8 cellular contexts compared by ENCODE assay signal in genomic region chr1:46442317-46443161, GRCh38. TPM values are rescaled to one million over a fixed set of nuclear protein-coding genes. Genes with fewer than 3 reads are reported as not detected.
DNase-seq lines count a peak whose midpoint lies in the region; ATAC-seq and TF ChIP-seq lines count a peak whose summit lies in the region.

No MANE protein-coding gene starts in this region.

- no peak overlapping the region; the same call in 1 of the 2 replicates for H3K23ac ChIP-seq in IMR-90 (ENCODE audit: low read depth, low read length)

- H3K56ac ChIP-seq in IMR-90 (ENCODE audit: extremely low read depth, insufficient read depth, low read length) = no peak overlapping the region

- H3K9me1 ChIP-seq in IMR-90 (ENCODE audit: insufficient read depth, low read length) = peaks cover 2% of the 10 kb centered on the region; the same call in 1 of the 2 replicates

- H2BK15ac ChIP-seq in IMR-90 (ENCODE audit: low read depth, low read length) = no peak overlapping the region

- in situ Hi-C loops in IMR-90 (cut with MboI; ENCODE audit: low sequenced_read_pairs) = no loop called here

- peaks cover 42% of the 10 kb centered on the region for H3K27me3 ChIP-seq in IMR-90 (ENCODE audit: control insufficient read depth, insufficient read depth, low read length)
- peaks cover 6% of the 10 kb centered on the region for H3K27me3 ChIP-seq in RWPE2 (ENCODE audit: insufficient read depth, poor library complexity, severe bottlenecking)
- H3K27me3 ChIP-seq in thymus (ENCODE audit: control insufficient read depth, insufficient read depth) = peaks cover 11% of the 10 kb centered on the region

- peak overlapping the region; percentile 90 for H2AFZ ChIP-seq in IMR-90 (replicated peaks; ENCODE audit: low read length, poor library complexity)

- H3K4me1 Mint-ChIP-seq in osteocyte (ENCODE audit: unreplicated experiment) = peaks cover 6% of the 10 kb centered on the region

- TF ChIP-seq CTCF in IMR-90 (conservative IDR thresholded peaks at IDR 0.05; ENCODE audit: low read depth, low read length) (peak; percentile 73), RWPE2 (IDR thresholded peaks at IDR 0.05; ENCODE audit: poor library complexity, severe bottlenecking) (peak; percentile 80), osteocyte (IDR thresholded peaks at IDR 0.05) (peak; percentile 88)

- peak overlapping the region in 1 of 2 experiments; percentile 39; a peak in 1 of 4 replicates for H4K8ac ChIP-seq in IMR-90 (ENCODE audit: low read depth in 2 of 2, low read length in 2 of 2)

- no peak overlapping the region for H3K18ac ChIP-seq in IMR-90 (ENCODE audit: low read depth, low read length)

- no peaks in the 10 kb centered on the region for H3K36me3 Mint-ChIP-seq in osteocyte (ENCODE audit: unreplicated experiment)

- H3K9me3 ChIP-seq in IMR-90 (ENCODE audit: control insufficient read depth, insufficient read depth, low read length) (no peaks in the 10 kb centered on the region), RWPE2 (ENCODE audit: severe bottlenecking) (no peaks in the 10 kb centered on the region), thymus (ENCODE audit: control insufficient read depth) (no peaks in the 10 kb centered on the region)

- no TSS peak for BruUV-seq in IMR-90 (replicated peaks; lab: Mats Ljungman, UMichigan)

- H2BK120ac ChIP-seq in IMR-90 (ENCODE audit: low read depth, low read length) = no peak overlapping the region

- TF ChIP-seq RAD21 in IMR-90 (IDR thresholded peaks at IDR 0.05; ENCODE audit: low read length) = peak; percentile 30

- peaks cover 54% of the 10 kb centered on the region for H3K27me3 Mint-ChIP-seq in osteocyte (ENCODE audit: unreplicated experiment)

- CTCF ChIA-PET in IMR-90 (lab: Yijun Ruan, JAX) = interaction anchor here (0.6 to 1.4 kb wide), 3 partner anchors 9 to 86 kb away, joined by 3 to 4 read pairs (median 3); no protein-coding TSS in a partner anchor

- peak overlapping the region; percentile 20; the same call in 1 of the 2 replicates for H3K4me3 ChIP-seq in IMR-90 (ENCODE audit: insufficient read depth, low read depth, low read length)
- H3K4me3 ChIP-seq in RWPE2 (ENCODE audit: severe bottlenecking) = no peak overlapping the region
- H3K4me3 ChIP-seq in thymus (ENCODE audit: low read length) = peak overlapping the region; percentile 37

- no peak overlapping the region for H2AK5ac ChIP-seq in IMR-90 (ENCODE audit: low read depth, low read length)

- intact Hi-C loops in IMR-90 (cut with micrococcal nuclease) = loop anchor here (1.0 kb wide), 1 partner anchor 86 kb away; no protein-coding TSS in a partner anchor

- H3K14ac ChIP-seq in IMR-90 (replicated peaks; ENCODE audit: low read depth, low read length) = no peak overlapping the region

- no peak overlapping the region for H3K9ac ChIP-seq in IMR-90 (ENCODE audit: low read depth, low read length)

- WGBS in IMR-90 (ENCODE audit: extremely low coverage in 2 of 2, insufficient read length in 1 of 2), 2 experiments = 9% methylated on average over 5 of the region's 25 CpGs; no CpG with 5 or more reads in 1 of the 2 experiments
- WGBS in thymus = 10% methylated on average over 25 of the region's 25 CpGs

- peak; percentile 58 for ATAC-seq in GM21360 (IDR thresholded peaks at IDR 0.05; ENCODE audit: unreplicated experiment)
- peak; percentile 93 for ATAC-seq in IMR-90 (ENCODE audit: low read depth)
- ATAC-seq in RWPE2 (ENCODE audit: low read depth) = peak; percentile 64

- H2AK9ac ChIP-seq in IMR-90 (replicated peaks; ENCODE audit: low read depth, low read length, poor library complexity) = no peak overlapping the region

- peak overlapping the region; percentile 89 for H3K4me2 ChIP-seq in IMR-90 (ENCODE audit: low read depth, low read length)

- H4K5ac ChIP-seq in IMR-90 (ENCODE audit: low read depth, low read length) = no peak overlapping the region

- dilution Hi-C loops in IMR-90 (cut with HindIII; ENCODE audit: low sequenced_read_pairs, unreplicated experiment) = no loop called here

- H3K4me1 ChIP-seq in IMR-90 (ENCODE audit: control insufficient read depth, insufficient read depth, low read length) = no peaks in the 10 kb centered on the region
- no peaks in the 10 kb centered on the region for H3K4me1 ChIP-seq in RWPE2 (ENCODE audit: insufficient read depth, poor library complexity, severe bottlenecking)
- peaks cover 2% of the 10 kb centered on the region for H3K4me1 ChIP-seq in thymus (ENCODE audit: control insufficient read depth, insufficient read depth, low read length)

- H3K36me3 ChIP-seq in IMR-90 (ENCODE audit: control insufficient read depth, insufficient read depth, low read length) (no peaks in the 10 kb centered on the region), RWPE2 (ENCODE audit: low read depth) (no peaks in the 10 kb centered on the region), thymus (ENCODE audit: control insufficient read depth, insufficient read depth) (no peaks in the 10 kb centered on the region)

- H3K27ac Mint-ChIP-seq in osteocyte (ENCODE audit: unreplicated experiment) = peak overlapping the region; percentile 4

- H2BK20ac ChIP-seq in IMR-90 (ENCODE audit: low read depth, low read length) = no peak overlapping the region

- POLR2A ChIA-PET in IMR-90 (lab: Charles Lee; ENCODE audit: unreplicated experiment) = no interaction called here

- DNase-seq in COLO668 (lab: John Stamatoyannopoulos, UW; ENCODE audit: unreplicated experiment) (peak; percentile 70), IMR-90 (peak; percentile 69), RWPE2 (ENCODE audit: low spot score) (no peak), glomerular endothelial cell (ENCODE audit: extremely low read depth, low read depth, low spot score) (peak; percentile 45), osteocyte (ENCODE audit: extremely low spot score, unreplicated experiment) (no peak)
- peak; percentile 72 for DNase-seq in activated naive CD4-positive, alpha-beta T cell treated with Interleukin-2 at 50 U/mL for 16 hours

- H4K20me1 ChIP-seq in IMR-90 (ENCODE audit: insufficient read depth, low read length) = no peaks in the 10 kb centered on the region

- no peak overlapping the region for H3K4ac ChIP-seq in IMR-90 (ENCODE audit: low read depth, low read length)

- no peak overlapping the region for H3K27ac ChIP-seq in IMR-90 (ENCODE audit: insufficient read depth, low read length)
- H3K27ac ChIP-seq in RWPE2 (ENCODE audit: poor library complexity, severe bottlenecking) = no peak overlapping the region
- H3K27ac ChIP-seq in thymus (ENCODE audit: low read depth) = no peak overlapping the region

- H3K79me1 ChIP-seq in IMR-90 (ENCODE audit: low read depth in 1 of 2, low read length in 2 of 2) = no peaks in the 10 kb centered on the region

- peak overlapping the region; percentile 75 for H3K4me3 Mint-ChIP-seq in osteocyte (ENCODE audit: unreplicated experiment)

- no peak overlapping the region for H4K91ac ChIP-seq in IMR-90 (ENCODE audit: insufficient read depth, low read depth, low read length)

- no peak overlapping the region for H2BK5ac ChIP-seq in IMR-90 (ENCODE audit: low read depth, low read length, poor library complexity, severe bottlenecking)

- TF ChIP-seq POLR2A in IMR-90 (IDR thresholded peaks at IDR 0.05; ENCODE audit: low read depth, low read length) = no peak

- H3K9me3 Mint-ChIP-seq in osteocyte (ENCODE audit: unreplicated experiment) = no peaks in the 10 kb centered on the region

TF ChIP-seq in IMR-90, 13 proteins besides CTCF, POLR2A, EP300 and RAD21:
- TF ChIP-seq NFE2L2 (IDR thresholded peaks at IDR 0.05; ENCODE audit: low read depth, low read length) (no peak), SMC3 (IDR thresholded peaks at IDR 0.05; ENCODE audit: low read depth, low read length) (peak; percentile 28; the same call in 1 of the 2 replicates), RFX5 (IDR thresholded peaks at IDR 0.05; ENCODE audit: low read depth, low read length) (no peak), FOS (IDR thresholded peaks at IDR 0.05; ENCODE audit: low read depth, low read length) (no peak), MAZ (IDR thresholded peaks at IDR 0.05; ENCODE audit: borderline replicate concordance, low read depth, low read length) (no peak), MAFK (IDR thresholded peaks at IDR 0.05; ENCODE audit: low read depth, low read length) (no peak)

RNA-seq across cellular contexts. Expression of gene DMBX1, which starts 47.1 kb away (rescaled TPM):
- not detected in 2 replicates for total RNA-seq in IMR-90 (2012; rRNA removed)
- polyA plus RNA-seq in IMR-90 (2012; rRNA removed) = not detected in 2 replicates
- polyA plus RNA-seq in IMR-90 (2012; cell fraction: cytosol; rRNA removed) = not detected in 2 replicates
- polyA plus RNA-seq in IMR-90 (2012; cell fraction: nucleus; rRNA removed; ENCODE audit: low replicate concordance) = not detected in 2 replicates
- not detected in 2 replicates for total RNA-seq in glomerular endothelial cell
- not detected in 2 replicates for total RNA-seq in osteocyte
- 0.21 TPM for polyA plus RNA-seq in thymus

RNA-seq across cellular contexts. Expression of gene FAAH, which starts 48.4 kb away (rescaled TPM):
- total RNA-seq in IMR-90 (2012; rRNA removed) = under 0.01 TPM in 1 of 2 replicates, not detected in the other
- polyA plus RNA-seq in IMR-90 (2012; rRNA removed) = 0.19 and 0.29 TPM in 2 replicates
- 0.12 and 0.27 TPM in 2 replicates for polyA plus RNA-seq in IMR-90 (2012; cell fraction: cytosol; rRNA removed)
- 2.3 and 3.0 TPM in 2 replicates for polyA plus RNA-seq in IMR-90 (2012; cell fraction: nucleus; rRNA removed; ENCODE audit: low replicate concordance)
- total RNA-seq in glomerular endothelial cell = 0.97 and 0.99 TPM in 2 replicates
- 12.2 and 15.3 TPM in 2 replicates for total RNA-seq in osteocyte
- polyA plus RNA-seq in thymus = 33.7 TPM

Comparison
In these comparisons a context has a peak if more than half of its experiments do, and no peak if none do; other contexts are left out.
1. DNase-seq: peak in COLO668 (single experiment), IMR-90 (single experiment), activated naive CD4-positive, alpha-beta T cell treated with Interleukin-2 at 50 U/mL for 16 hours (single experiment) and glomerular endothelial cell (single experiment); none in RWPE2 (single experiment) and osteocyte (single experiment).
2. Peak in every context shown above with its lines, with median percentiles within 50 percentile points of each other: ATAC-seq and CTCF ChIP-seq.